Comparison of ENCODE assay signal across 25 cellular contexts in genomic region chr12:39036060-39036459, GRCh38.
"Had no signal": no experiment of that assay in that cellular context is flagged by ENCODE, and none has a peak within 500 bp of the region (broad histone marks: within the 10 kb centered on the region; RNA-seq: fewer than 3 reads in every experiment).

No MANE protein-coding gene starts in this region.

- H3K9me3 ChIP-seq: colonic mucosa, esophagus squamous epithelium, gastrocnemius medialis, heart right ventricle, left ventricle myocardium inferior, lower lobe of right lung had no signal

- H3K4me1 ChIP-seq: colonic mucosa, esophagus squamous epithelium, gastrocnemius medialis, heart right ventricle, lower lobe of right lung had no signal

- DNase-seq: cerebellar nuclear complex; colonic mucosa; cortex of kidney; effector CD8-positive, alpha-beta T cell; effector memory CD8-positive, alpha-beta T cell; endodermal cell; erythroblast; esophagus squamous epithelium; foreskin fibroblast; foreskin melanocyte; gastrocnemius medialis; glutamatergic neuron; head of caudate nucleus; heart right ventricle; hypothalamus; immature natural killer cell; left cardiac atrium; left ventricle myocardium inferior; lower lobe of right lung; mesenchymal stem cell had no signal

- H3K27ac ChIP-seq: colonic mucosa, epithelial cell of prostate, esophagus squamous epithelium, gastrocnemius medialis, heart right ventricle, left ventricle myocardium inferior, lower lobe of right lung had no signal

- ATAC-seq: effector memory CD8-positive, alpha-beta T cell; esophagus mucosa; gastrocnemius medialis; heart right ventricle; left cardiac atrium; left lobe of liver; lower lobe of right lung had no signal

- H3K36me3 ChIP-seq: colonic mucosa, esophagus squamous epithelium, gastrocnemius medialis, heart right ventricle, left ventricle myocardium inferior, lower lobe of right lung had no signal

- FAIRE-seq: endometrium, keratinocyte had no signal

- H3K27me3 ChIP-seq: colonic mucosa, esophagus squamous epithelium, gastrocnemius medialis, heart right ventricle had no signal

- H3K4me3 ChIP-seq: colonic mucosa, esophagus squamous epithelium, gastrocnemius medialis, heart right ventricle, left ventricle myocardium inferior, lower lobe of right lung had no signal
